Comparison of ENCODE assay signal across 1 cellular context in genomic region chr7:44712012-44712411, GRCh38.
TF ChIP-seq lines count a peak whose summit lies in the region.

No MANE protein-coding gene starts in this region.

TF ChIP-seq in HepG2, 621 proteins besides CTCF, POLR2A, EP300 and RAD21 (continues in another document):
- TF ChIP-seq GTF3A (CRISPR knock-in tag; conservative IDR thresholded peaks at IDR 0.05): no peak
- no peak for TF ChIP-seq ATRX (CRISPR knock-in tag; IDR thresholded peaks at IDR 0.05; ENCODE audit: borderline replicate concordance)
- peak; percentile 28; the same call in 1 of the 2 replicates for TF ChIP-seq HNF4A (CRISPR knock-in tag; IDR thresholded peaks at IDR 0.05)
- no peak for TF ChIP-seq ZNF337 (CRISPR knock-in tag; IDR thresholded peaks at IDR 0.05; ENCODE audit: borderline replicate concordance, low read depth)
- TF ChIP-seq EZH2 (conservative IDR thresholded peaks at IDR 0.05; ENCODE audit: low read depth, low read length): no peak
- no peak for TF ChIP-seq TEF (CRISPR knock-in tag; IDR thresholded peaks at IDR 0.05)
- no peak for TF ChIP-seq ZNF138 (CRISPR knock-in tag; IDR thresholded peaks at IDR 0.05; ENCODE audit: low read depth)
- TF ChIP-seq HINFP (CRISPR knock-in tag; IDR thresholded peaks at IDR 0.05; ENCODE audit: low read depth): no peak
- TF ChIP-seq ZNF121 (CRISPR knock-in tag; IDR thresholded peaks at IDR 0.05): no peak
- TF ChIP-seq MTERF4 (CRISPR knock-in tag; IDR thresholded peaks at IDR 0.05): no peak
- TF ChIP-seq ZBTB14 (CRISPR knock-in tag; IDR thresholded peaks at IDR 0.05): no peak
- no peak for TF ChIP-seq ZNF749 (CRISPR knock-in tag; IDR thresholded peaks at IDR 0.05; ENCODE audit: borderline replicate concordance)
- TF ChIP-seq MATR3 (CRISPR knock-in tag; IDR thresholded peaks at IDR 0.05): no peak
- TF ChIP-seq DMTF1 (CRISPR knock-in tag; IDR thresholded peaks at IDR 0.05): no peak
- no peak for TF ChIP-seq MXD4 (CRISPR knock-in tag; IDR thresholded peaks at IDR 0.05)
- peak; percentile 44; the same call in 1 of the 2 replicates for TF ChIP-seq NR0B2 (CRISPR knock-in tag; IDR thresholded peaks at IDR 0.05)
- no peak for TF ChIP-seq ZNF274 (CRISPR knock-in tag; IDR thresholded peaks at IDR 0.05)
- no peak for TF ChIP-seq TOE1 (CRISPR knock-in tag; IDR thresholded peaks at IDR 0.05)
- TF ChIP-seq DRAP1 (CRISPR knock-in tag; IDR thresholded peaks at IDR 0.05): no peak
- no peak for TF ChIP-seq RCOR2 (CRISPR knock-in tag; IDR thresholded peaks at IDR 0.05)
- TF ChIP-seq ZFX (CRISPR knock-in tag; IDR thresholded peaks at IDR 0.05; ENCODE audit: low read depth): no peak
- TF ChIP-seq SRSF9 (IDR thresholded peaks at IDR 0.05; ENCODE audit: borderline replicate concordance, insufficient read depth, low read depth, low read length, poor library complexity, severe bottlenecking): no peak
- TF ChIP-seq ZNF792 (CRISPR knock-in tag; IDR thresholded peaks at IDR 0.05): 0 out of 2 replicates have a peak, but pooled peaks have one; percentile 16
- TF ChIP-seq ZNF883 (CRISPR knock-in tag; IDR thresholded peaks at IDR 0.05; ENCODE audit: not compliant biosample characterization): no peak
- no peak for TF ChIP-seq SNAPC4 (CRISPR knock-in tag; IDR thresholded peaks at IDR 0.05)
- TF ChIP-seq HNRNPH1 (optimal IDR thresholded peaks at IDR 0.05; ENCODE audit: low read depth, low read length): no peak
- no peak for TF ChIP-seq IRX3 (CRISPR knock-in tag; IDR thresholded peaks at IDR 0.05; ENCODE audit: borderline replicate concordance, low read depth)
- no peak for TF ChIP-seq HMG20A (CRISPR knock-in tag; IDR thresholded peaks at IDR 0.05; ENCODE audit: borderline replicate concordance)
- no peak for TF ChIP-seq ZFYVE20 (CRISPR knock-in tag; IDR thresholded peaks at IDR 0.05; ENCODE audit: borderline replicate concordance, low read depth)
- peak; percentile 14 for TF ChIP-seq SKI (IDR thresholded peaks at IDR 0.05; ENCODE audit: partially characterized antibody)
- TF ChIP-seq CEBPB (IDR thresholded peaks at IDR 0.05; ENCODE audit: borderline replicate concordance, low read depth, low read length): peak; percentile 57; the same call in 1 of the 2 replicates
- TF ChIP-seq MBNL3 (CRISPR knock-in tag; conservative IDR thresholded peaks at IDR 0.05): no peak
- no peak for TF ChIP-seq TERF1 (CRISPR knock-in tag; IDR thresholded peaks at IDR 0.05)
- TF ChIP-seq IKZF5 (CRISPR knock-in tag; IDR thresholded peaks at IDR 0.05): peak; percentile 48; the same call in 1 of the 2 replicates
- TF ChIP-seq HNF1B (CRISPR knock-in tag; IDR thresholded peaks at IDR 0.05): no peak
- TF ChIP-seq ZNF678 (CRISPR knock-in tag; IDR thresholded peaks at IDR 0.05): no peak
- TF ChIP-seq ZMAT5 (CRISPR knock-in tag; IDR thresholded peaks at IDR 0.05; ENCODE audit: borderline replicate concordance, low read depth): no peak
- no peak for TF ChIP-seq ZNF292 (CRISPR knock-in tag; IDR thresholded peaks at IDR 0.05; ENCODE audit: borderline replicate concordance, low read depth)
- no peak for TF ChIP-seq ZNF232 (CRISPR knock-in tag; IDR thresholded peaks at IDR 0.05; ENCODE audit: borderline replicate concordance)
- TF ChIP-seq ZNF839 (CRISPR knock-in tag; IDR thresholded peaks at IDR 0.05; ENCODE audit: borderline replicate concordance): no peak
- no peak for TF ChIP-seq CHCHD3 (CRISPR knock-in tag; IDR thresholded peaks at IDR 0.05)
- TF ChIP-seq KDM3A (CRISPR knock-in tag; IDR thresholded peaks at IDR 0.05; ENCODE audit: low read depth): no peak
- peak; percentile 15; the same call in 1 of the 2 replicates for TF ChIP-seq RXRA (CRISPR knock-in tag; IDR thresholded peaks at IDR 0.05)
